36 cellular contexts compared by ENCODE assay signal in the genomic region with DNA sequence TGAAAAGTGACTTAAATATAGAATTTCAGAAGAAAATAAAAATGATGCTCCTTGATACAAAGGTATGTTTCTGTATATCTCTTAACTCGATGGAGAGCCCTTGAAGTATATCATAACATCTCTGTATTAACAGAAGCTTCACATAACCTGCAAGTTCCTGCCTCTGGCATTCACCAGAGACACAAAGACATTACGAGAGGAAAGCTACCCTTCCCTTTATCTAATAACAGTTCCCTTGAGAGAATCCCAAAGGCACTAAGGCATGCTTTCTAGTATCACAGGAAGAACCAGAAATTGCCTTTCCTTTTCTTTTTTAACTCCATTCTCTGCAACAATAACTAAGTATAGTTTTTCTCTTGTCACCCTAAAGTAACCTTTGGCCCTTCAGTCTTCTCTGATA.
"Had no signal": no experiment of that assay in that cellular context is flagged by ENCODE, and none has a peak within 500 bp of the region (broad histone marks: within the 10 kb centered on the region; RNA-seq: fewer than 3 reads in every experiment).

No MANE protein-coding gene starts in this region.

- H3K36me3 ChIP-seq: MG63, Peyer's patch had no signal

- H3K4me3 Mint-ChIP-seq: activated CD4-positive, alpha-beta T cell treated with anti-CD3 and anti-CD28 coated beads for 36 hours; activated CD4-positive, alpha-beta T cell treated with anti-CD3 and anti-CD28 coated beads, Interleukin-2, amount 10 ng/mL, durations not matched to agents 7 days and 5 days; activated naive CD4-positive, alpha-beta T cell treated with anti-CD3 and anti-CD28 coated beads, Interleukin-2, amount 10 ng/mL, durations not matched to agents 7 days and 5 days; activated naive CD8-positive, alpha-beta T cell; activated naive CD8-positive, alpha-beta T cell treated with anti-CD3 and anti-CD28 coated beads, Interleukin-2, amount 50 U/mL, for 24 hours; activated T-cell treated with anti-CD3 and anti-CD28 coated beads, Interleukin-2, amount 50 U/mL, for 4 hours; activated T-helper 1 cell treated with anti-CD3 and anti-CD28 coated beads, Interleukin-12 subunit alpha, Interleukin-12 subunit beta, Interleukin-2, Interleukin-4 antibody, amounts not matched to agents 30 ng/mL and 10 ng/mL and 1 ng/mL, durations not matched to agents 14 hours and 24 hours and 36 hours; brain; T-helper 1 cell treated with Interleukin-12 subunit alpha and Interleukin-12 subunit beta and Interleukin-4 antibody, amounts not matched to agents 30 μg/mL and 1 μg/mL, for 36 hours; T-helper 2 cell treated with Interferon-gamma antibody and Interleukin-4, amounts not matched to agents 5 μg/mL and 100 μg/mL, for 36 hours; WTC11 had no signal

- H3K27me3 Mint-ChIP-seq: activated CD4-positive, alpha-beta T cell treated with anti-CD3 and anti-CD28 coated beads for 36 hours; activated CD4-positive, alpha-beta T cell treated with anti-CD3 and anti-CD28 coated beads, Interleukin-2, amount 10 ng/mL, durations not matched to agents 7 days and 5 days; activated naive CD4-positive, alpha-beta T cell treated with anti-CD3 and anti-CD28 coated beads, Interleukin-2, amount 10 ng/mL, durations not matched to agents 7 days and 5 days; activated naive CD8-positive, alpha-beta T cell; activated naive CD8-positive, alpha-beta T cell treated with anti-CD3 and anti-CD28 coated beads, Interleukin-2, amount 50 U/mL, for 24 hours; brain had no signal

- DNase-seq: activated CD4-positive, alpha-beta T cell treated with anti-CD3 and anti-CD28 coated beads for 36 hours; activated CD4-positive, alpha-beta T cell treated with anti-CD3 and anti-CD28 coated beads, Interleukin-2, amount 10 ng/mL, durations not matched to agents 7 days and 5 days; activated CD4-positive, alpha-beta T cell treated with anti-CD3 and anti-CD28 coated beads, Interleukin-2, amount 50 U/mL, for 48 hours; activated CD8-positive, alpha-beta memory T cell treated with anti-CD3 and anti-CD28 coated beads, Interleukin-2, amount 50 U/mL, for 4 hours; activated gamma-delta T cell treated with Interleukin-2 at 50 U/mL for 16 hours; activated naive CD4-positive, alpha-beta T cell treated with anti-CD3 and anti-CD28 coated beads, Interleukin-2, amount 10 ng/mL, durations not matched to agents 7 days and 5 days; activated naive CD8-positive, alpha-beta T cell treated with anti-CD3 and anti-CD28 coated beads, Interleukin-2, amount 50 U/mL, for 24 hours; activated T-cell treated with anti-CD3 and anti-CD28 coated beads for 4 hours; activated T-cell treated with anti-CD3 and anti-CD28 coated beads, Interleukin-2, amount 50 U/mL, for 4 hours; anterior cingulate cortex; caudate nucleus; Kasumi-1; KG1; MG63; NCI-H1092; NCI-H1436 treated with DMSO at 0.1 percent for 48 hours; NCI-H1694 treated with DMSO at 0.1 percent for 48 hours; NCI-H2029; NCI-H2107; NCI-H345; NCI-H524 treated with DMSO at 0.1 percent for 48 hours; NCI-H748 treated with DMSO at 0.1 percent for 48 hours; NK-92 treated with Interleukin-12 subunit alpha and Interleukin-12 subunit beta, amount 100 ng/mL, for 24 hours; PC-3; Peyer's patch; SIG-M5 had no signal

- H3K27ac ChIP-seq: Peyer's patch, RWPE1, SK-N-MC had no signal

- H3K27ac Mint-ChIP-seq: activated CD4-positive, alpha-beta T cell treated with anti-CD3 and anti-CD28 coated beads for 36 hours; activated CD4-positive, alpha-beta T cell treated with anti-CD3 and anti-CD28 coated beads, Interleukin-2, amount 10 ng/mL, durations not matched to agents 7 days and 5 days; activated naive CD4-positive, alpha-beta T cell treated with anti-CD3 and anti-CD28 coated beads, Interleukin-2, amount 10 ng/mL, durations not matched to agents 7 days and 5 days; activated naive CD8-positive, alpha-beta T cell; activated naive CD8-positive, alpha-beta T cell treated with anti-CD3 and anti-CD28 coated beads, Interleukin-2, amount 50 U/mL, for 24 hours; activated T-helper 1 cell treated with anti-CD3 and anti-CD28 coated beads, Interleukin-12 subunit alpha, Interleukin-12 subunit beta, Interleukin-2, Interleukin-4 antibody, amounts not matched to agents 30 ng/mL and 10 ng/mL and 1 ng/mL, durations not matched to agents 14 hours and 24 hours and 36 hours; T-helper 1 cell treated with Interleukin-12 subunit alpha and Interleukin-12 subunit beta and Interleukin-4 antibody, amounts not matched to agents 30 μg/mL and 1 μg/mL, for 36 hours; T-helper 2 cell treated with Interferon-gamma antibody and Interleukin-4, amounts not matched to agents 5 μg/mL and 100 μg/mL, for 36 hours; WTC11 had no signal

- ATAC-seq: activated CD4-positive, alpha-beta T cell treated with anti-CD3 and anti-CD28 coated beads for 36 hours; activated CD4-positive, CD25-positive, alpha-beta regulatory T cell treated with anti-CD3 and anti-CD28 coated beads, Interleukin-2, amount 50 U/mL, for 24 hours; activated naive CD8-positive, alpha-beta T cell treated with anti-CD3 and anti-CD28 coated beads, Interleukin-2, amount 50 U/mL, for 24 hours; activated T-cell treated with anti-CD3 and anti-CD28 coated beads, Interleukin-2, amount 50 U/mL, for 4 hours; PC-3; Right ventricle myocardium inferior; WTC11 had no signal

- H3K9me3 ChIP-seq: MG63, Peyer's patch had no signal

- H3K4me1 Mint-ChIP-seq: activated CD4-positive, alpha-beta T cell treated with anti-CD3 and anti-CD28 coated beads for 36 hours; activated CD4-positive, alpha-beta T cell treated with anti-CD3 and anti-CD28 coated beads, Interleukin-2, amount 10 ng/mL, durations not matched to agents 7 days and 5 days; activated naive CD4-positive, alpha-beta T cell treated with anti-CD3 and anti-CD28 coated beads, Interleukin-2, amount 10 ng/mL, durations not matched to agents 7 days and 5 days; activated naive CD8-positive, alpha-beta T cell treated with anti-CD3 and anti-CD28 coated beads, Interleukin-2, amount 50 U/mL, for 24 hours had no signal

- H3K36me3 Mint-ChIP-seq: activated naive CD4-positive, alpha-beta T cell treated with anti-CD3 and anti-CD28 coated beads, Interleukin-2, amount 10 ng/mL, durations not matched to agents 7 days and 5 days; activated naive CD8-positive, alpha-beta T cell; brain; WTC11 had no signal

- H3K27me3 ChIP-seq: MG63, Peyer's patch had no signal

- H3K9me3 Mint-ChIP-seq: activated CD4-positive, alpha-beta T cell treated with anti-CD3 and anti-CD28 coated beads, Interleukin-2, amount 10 ng/mL, durations not matched to agents 7 days and 5 days; activated naive CD4-positive, alpha-beta T cell treated with anti-CD3 and anti-CD28 coated beads, Interleukin-2, amount 10 ng/mL, durations not matched to agents 7 days and 5 days; activated T-helper 1 cell treated with anti-CD3 and anti-CD28 coated beads, Interleukin-12 subunit alpha, Interleukin-12 subunit beta, Interleukin-2, Interleukin-4 antibody, amounts not matched to agents 30 ng/mL and 10 ng/mL and 1 ng/mL, durations not matched to agents 14 hours and 24 hours and 36 hours; T-helper 1 cell treated with Interleukin-12 subunit alpha and Interleukin-12 subunit beta and Interleukin-4 antibody, amounts not matched to agents 30 μg/mL and 1 μg/mL, for 36 hours; T-helper 2 cell treated with Interferon-gamma antibody and Interleukin-4, amounts not matched to agents 5 μg/mL and 100 μg/mL, for 36 hours; WTC11 had no signal

- H3K4me1 ChIP-seq: Peyer's patch had no signal

- H3K4me3 ChIP-seq: MG63, Peyer's patch, SK-N-MC had no signal
